11 cellular contexts compared by ENCODE assay signal in the genomic region with DNA sequence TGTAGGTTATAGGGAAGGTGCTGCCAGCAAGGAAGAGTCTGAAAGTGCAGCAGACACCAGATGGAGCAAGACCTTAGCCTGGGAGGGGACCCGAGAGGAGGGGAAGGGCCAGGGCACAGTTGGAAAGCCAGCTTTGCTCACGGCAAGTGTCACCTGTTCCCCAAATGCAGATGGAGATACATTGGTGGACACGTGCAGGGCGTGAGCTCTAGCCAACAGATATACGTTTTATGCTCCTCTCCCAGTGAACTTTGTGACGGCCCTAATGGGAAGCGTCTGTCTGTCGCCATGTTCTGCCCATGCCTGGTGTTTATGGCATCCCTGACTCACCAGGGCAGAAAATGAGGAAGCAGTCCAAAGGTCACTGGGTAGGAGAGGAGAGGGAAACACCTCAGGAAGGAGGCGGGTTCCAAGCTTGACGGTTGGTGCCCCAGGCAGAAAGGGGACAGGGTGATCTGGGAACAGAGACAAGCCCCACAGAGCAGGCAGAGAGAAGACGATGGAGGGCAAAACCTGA. TPM values are rescaled to one million over a fixed set of nuclear protein-coding genes. Genes with fewer than 3 reads are reported as not detected.
DNase-seq lines count a peak whose midpoint lies in the region; TF ChIP-seq lines count a peak whose summit lies in the region.
"Had no signal": no experiment of that assay in that cellular context is flagged by ENCODE, and none has a peak within 500 bp of the region (broad histone marks: within the 10 kb centered on the region; RNA-seq: fewer than 3 reads in every experiment).

No MANE protein-coding gene starts in this region.

- H3K4me3 ChIP-seq in NB4 (ENCODE audit: low read depth, low read length) (no peak overlapping the region), mucosa of stomach (ENCODE audit: low read length) (no peak overlapping the region), ascending aorta (no peak overlapping the region), OCI-LY7 (ENCODE audit: low read depth, low read length, poor library complexity, severe bottlenecking) (no peak overlapping the region)
- no peak overlapping the region for H3K4me3 ChIP-seq in CD8-positive, alpha-beta memory T cell (ENCODE audit: low read length)
- H3K4me3 ChIP-seq: thyroid gland had no signal

- H3K9me3 Mint-ChIP-seq in CD8-positive, alpha-beta memory T cell, result no peaks in the 10 kb centered on the region
- H3K9me3 Mint-ChIP-seq: activated B cell treated with CpG ODN at 0.5 μM for 24 hours; central memory CD8-positive, alpha-beta T cell had no signal

- H3K27me3 Mint-ChIP-seq in CD8-positive, alpha-beta memory T cell, result peaks cover 5 to 17% of the 10 kb centered on the region in 2 donors
- H3K27me3 Mint-ChIP-seq: central memory CD8-positive, alpha-beta T cell had no signal

- no peak for TF ChIP-seq POLR2A in NB4 (IDR thresholded peaks at IDR 0.05; ENCODE audit: extremely low read depth, insufficient read length)

- H3K36me3 ChIP-seq in mucosa of stomach (ENCODE audit: control insufficient read depth, insufficient read depth, low read length) (no peaks in the 10 kb centered on the region), ascending aorta (no peaks in the 10 kb centered on the region), OCI-LY7 (ENCODE audit: insufficient read depth, low read length) (no peaks in the 10 kb centered on the region)
- no peaks in the 10 kb centered on the region for H3K36me3 ChIP-seq in CD8-positive, alpha-beta memory T cell (ENCODE audit: insufficient read depth, low read length)
- H3K36me3 ChIP-seq: thyroid gland had no signal

- POLR2A ChIA-PET in CD8-positive, alpha-beta memory T cell (lab: Charles Lee), result no interaction called here
- POLR2A ChIA-PET in OCI-LY7 (lab: Charles Lee), result no interaction called here

- H3K27ac ChIP-seq in ascending aorta, result no peak overlapping the region
- H3K27ac ChIP-seq in CD8-positive, alpha-beta memory T cell (ENCODE audit: low read depth, low read length), result no peak overlapping the region
- H3K27ac ChIP-seq in OCI-LY7 (ENCODE audit: low read depth, low read length, poor library complexity, severe bottlenecking), result no peak overlapping the region
- H3K27ac ChIP-seq: thyroid gland had no signal

- H3K36me3 Mint-ChIP-seq in CD8-positive, alpha-beta memory T cell, result peaks cover 0 to 3% (median 3%) of the 10 kb centered on the region in 3 donors

- peaks cover 39% of the 10 kb centered on the region for H3K4me1 ChIP-seq in mucosa of stomach (ENCODE audit: control insufficient read depth, insufficient read depth, low read length)
- no peaks in the 10 kb centered on the region for H3K4me1 ChIP-seq in ascending aorta
- H3K4me1 ChIP-seq in CD8-positive, alpha-beta memory T cell (ENCODE audit: insufficient read depth, low read length), result peaks cover 17% of the 10 kb centered on the region
- no peaks in the 10 kb centered on the region for H3K4me1 ChIP-seq in OCI-LY7 (ENCODE audit: insufficient read depth, low read length, poor library complexity, severe bottlenecking)
- H3K4me1 ChIP-seq: thyroid gland had no signal

- no peak overlapping the region for H3K4me3 Mint-ChIP-seq in CD8-positive, alpha-beta memory T cell
- H3K4me3 Mint-ChIP-seq: activated B cell treated with CpG ODN at 0.5 μM for 24 hours; central memory CD8-positive, alpha-beta T cell had no signal

- H3K4me2 ChIP-seq in OCI-LY7 (ENCODE audit: low read length), result no peak overlapping the region

- CTCF ChIA-PET in CD8-positive, alpha-beta memory T cell (lab: Charles Lee), result interaction anchor here (0.7 to 3.3 kb wide), 2 partner anchors 24 to 25 kb away, joined by 3 to 13 read pairs; no protein-coding TSS in a partner anchor
- CTCF ChIA-PET in OCI-LY7 (lab: Charles Lee; ENCODE audit: unreplicated experiment), result no interaction called here

- H3K27me3 ChIP-seq in mucosa of stomach (ENCODE audit: control insufficient read depth, insufficient read depth, low read length), result no peaks in the 10 kb centered on the region
- no peaks in the 10 kb centered on the region for H3K27me3 ChIP-seq in ascending aorta
- H3K27me3 ChIP-seq in CD8-positive, alpha-beta memory T cell (ENCODE audit: insufficient read depth, low read length, poor library complexity, severe bottlenecking), result no peaks in the 10 kb centered on the region
- H3K27me3 ChIP-seq: thyroid gland had no signal

- peak; percentile 75 for DNase-seq in Daoy (ENCODE audit: low read depth)
- DNase-seq in NB4 (ENCODE audit: low read depth), result peak; percentile 48
- DNase-seq in cerebellum (ENCODE audit: low spot score), result peak; percentile 58
- DNase-seq in ascending aorta (ENCODE audit: low spot score in 2 of 2), result no peak
- no peak for DNase-seq in CD8-positive, alpha-beta memory T cell
- no peak for DNase-seq in iPS-NIHi7 (ENCODE audit: extremely low spot score)
- no peak for DNase-seq in OCI-LY7 (ENCODE audit: low spot score)
- DNase-seq: activated B cell treated with CpG ODN at 0.5 μM for 24 hours, thyroid gland had no signal

- H3K27ac Mint-ChIP-seq in CD8-positive, alpha-beta memory T cell, result no peak overlapping the region
- H3K27ac Mint-ChIP-seq: activated B cell treated with CpG ODN at 0.5 μM for 24 hours had no signal

- TF ChIP-seq CTCF in NB4 (IDR thresholded peaks at IDR 0.05; ENCODE audit: low read depth, low read length) (no peak), ascending aorta (IDR thresholded peaks at IDR 0.05) (no peak), OCI-LY7 (conservative IDR thresholded peaks at IDR 0.05; ENCODE audit: low read length) (no peak)

- BruUV-seq in OCI-LY7 (replicated peaks; lab: Mats Ljungman, UMichigan), result no TSS peak

- no peaks in the 10 kb centered on the region for H3K9me2 ChIP-seq in OCI-LY7 (ENCODE audit: insufficient read depth, low read length)

- H3K79me2 ChIP-seq in OCI-LY7 (ENCODE audit: insufficient read depth, low read depth, low read length), result no peaks in the 10 kb centered on the region

- intact Hi-C loops in ascending aorta (cut with DNase I) (no loop called here), OCI-LY7 (cut with micrococcal nuclease; ENCODE audit: unreplicated experiment) (no loop called here)

- H3K9me3 ChIP-seq in mucosa of stomach (ENCODE audit: control insufficient read depth, low read length) (no peaks in the 10 kb centered on the region), ascending aorta (no peaks in the 10 kb centered on the region), OCI-LY7 (ENCODE audit: low read length) (no peaks in the 10 kb centered on the region)
- no peaks in the 10 kb centered on the region for H3K9me3 ChIP-seq in CD8-positive, alpha-beta memory T cell (ENCODE audit: low read length)
- H3K9me3 ChIP-seq: thyroid gland had no signal

- H2AFZ ChIP-seq in OCI-LY7 (ENCODE audit: low read length), result no peak overlapping the region

- peak overlapping the region; percentile 29 for H3K9ac ChIP-seq in mucosa of stomach (ENCODE audit: low read length)

- H3K4me1 Mint-ChIP-seq in CD8-positive, alpha-beta memory T cell, result peaks cover 10 to 17% (median 14%) of the 10 kb centered on the region in 3 donors
- H3K4me1 Mint-ChIP-seq: activated B cell treated with CpG ODN at 0.5 μM for 24 hours had no signal

- no peaks in the 10 kb centered on the region for H4K20me1 ChIP-seq in OCI-LY7 (ENCODE audit: insufficient read depth, low read length)

RNA-seq across cellular contexts. Expression of gene GPA33, which starts 7.6 kb away (rescaled TPM):
- not detected in 2 replicates for total RNA-seq in Daoy (2014; rRNA removed; shearing (Covaris generic))
- total RNA-seq in cerebellum, result 0.36 TPM
- total RNA-seq in ascending aorta, result not detected
- under 1 TPM; 0.66 to 0.97 TPM for total RNA-seq in CD8-positive, alpha-beta memory T cell
- 19.7 TPM for polyA plus RNA-seq in CD8-positive, alpha-beta memory T cell
- total RNA-seq in OCI-LY7 (2014; rRNA removed; shearing (Covaris generic)), result not detected in 2 replicates
- not detected in 2 replicates for total RNA-seq in OCI-LY7 (2022)
- total RNA-seq: activated B cell treated with CpG ODN at 0.5 μM for 24 hours, thyroid gland had no signal

RNA-seq across cellular contexts. Expression of gene STYXL2, which starts 11.3 kb away (rescaled TPM):
- total RNA-seq in Daoy (2014; rRNA removed; shearing (Covaris generic)), result not detected in 2 replicates
- total RNA-seq in cerebellum (0.36 TPM), ascending aorta (0.96 TPM), OCI-LY7 (2022) (not detected in 2 replicates)
- total RNA-seq in CD8-positive, alpha-beta memory T cell, result not detected
- not detected for polyA plus RNA-seq in CD8-positive, alpha-beta memory T cell
- not detected in 2 replicates for total RNA-seq in OCI-LY7 (2014; rRNA removed; shearing (Covaris generic))
- total RNA-seq: activated B cell treated with CpG ODN at 0.5 μM for 24 hours, thyroid gland had no signal

Comparison
In these comparisons a context has a peak if more than half of its experiments do, and no peak if none do; other contexts are left out.
1. DNase-seq: peak in Daoy (single experiment), NB4 (single experiment) and cerebellum (single experiment); none in ascending aorta (0 of 2), CD8-positive, alpha-beta memory T cell (0 of 5), iPS-NIHi7 (single experiment) and OCI-LY7 (single experiment).